13 cellular contexts compared by ENCODE assay signal in the genomic region with DNA sequence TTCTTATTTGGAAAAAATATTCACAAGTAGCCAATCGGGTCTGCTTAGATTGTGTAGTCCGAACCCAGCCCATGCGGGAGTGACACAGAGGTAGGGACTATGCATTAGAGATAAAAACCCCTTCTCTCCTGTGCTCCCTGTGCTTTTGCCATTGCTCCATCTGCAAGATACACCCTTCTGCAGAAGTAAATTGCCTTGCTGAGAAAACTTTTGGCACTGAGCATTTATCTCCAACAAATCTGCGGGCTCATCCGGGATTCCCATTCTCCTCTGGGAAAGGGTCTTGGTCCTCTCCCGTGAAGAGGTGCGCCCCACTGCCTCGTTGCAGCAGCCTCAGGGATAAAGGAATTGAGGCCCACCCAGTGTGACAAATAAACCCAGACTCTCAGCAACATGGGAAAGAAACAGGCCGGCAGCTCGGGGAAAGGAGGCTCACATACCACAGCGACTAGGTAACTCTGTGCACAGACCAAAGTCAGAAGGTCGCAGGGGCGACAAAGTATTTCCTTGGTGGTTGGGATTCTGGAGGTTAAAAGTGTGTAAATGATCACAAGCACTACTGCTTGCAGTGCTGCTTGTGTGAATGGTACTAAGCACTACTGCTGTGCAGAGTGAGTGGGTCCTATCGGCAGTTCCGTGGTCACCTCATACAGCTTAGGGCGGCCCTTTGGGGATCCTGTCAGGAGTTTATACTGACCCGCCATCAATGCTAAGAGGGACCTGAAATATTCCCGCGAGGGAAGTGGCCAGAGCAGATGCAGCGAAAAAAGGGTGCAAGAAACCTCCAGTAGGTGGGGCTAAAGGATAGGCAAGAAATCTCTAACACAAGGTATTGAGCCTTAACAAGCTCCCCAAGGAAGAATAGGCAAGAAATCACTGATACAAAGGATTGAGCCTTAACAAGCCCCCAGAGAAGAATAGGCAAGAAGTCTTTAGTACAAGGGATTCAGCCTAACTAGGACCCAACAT. TPM values are rescaled to one million over a fixed set of nuclear protein-coding genes. Genes with fewer than 3 reads are reported as not detected.
DNase-seq lines count a peak whose midpoint lies in the region; ATAC-seq and TF ChIP-seq lines count a peak whose summit lies in the region.
"Had no signal": no experiment of that assay in that cellular context is flagged by ENCODE, and none has a peak within 500 bp of the region (broad histone marks: within the 10 kb centered on the region; RNA-seq: fewer than 3 reads in every experiment).

No MANE protein-coding gene starts in this region.

- H3K27ac ChIP-seq in tibial artery = no peak overlapping the region
- H3K27ac ChIP-seq: body of pancreas, PC-9 had no signal

- intact Hi-C loops in Right ventricle myocardium inferior (cut with DNase I) (no loop called here), tibial artery (cut with DNase I; ENCODE audit: low total_unique reads) (no loop called here)

- no peak overlapping the region for H3K4me3 ChIP-seq in AG10803 (ENCODE audit: low read length)
- no peak overlapping the region for H3K4me3 ChIP-seq in H7 (ENCODE audit: insufficient read depth, low read depth, low read length)
- no peak overlapping the region for H3K4me3 ChIP-seq in fibroblast of mammary gland (ENCODE audit: control insufficient read depth, low read depth, low read length)
- no peak overlapping the region for H3K4me3 ChIP-seq in tibial artery
- H3K4me3 ChIP-seq: body of pancreas, PC-9 had no signal

- DNase-seq in AG10803 (ENCODE audit: low read depth) = peak; percentile 3
- peak; percentile 16 for DNase-seq in H7
- peak; percentile 20 for DNase-seq in RPMI8226
- no peak for DNase-seq in fibroblast of mammary gland (ENCODE audit: low read depth)
- DNase-seq in T-helper 1 cell = no peak
- no peak for DNase-seq in Right ventricle myocardium inferior (ENCODE audit: missing footprints)
- no peak for DNase-seq in tibial artery
- DNase-seq: activated T-cell treated with anti-CD3 and anti-CD28 coated beads, Interleukin-2, amount 50 U/mL, for 24 hours; body of pancreas; CD4-positive, alpha-beta memory T cell; NCI-H1694 treated with DMSO at 0.1 percent for 48 hours; PC-9 had no signal

- ATAC-seq in Right ventricle myocardium inferior (no peak), GM21619 (IDR thresholded peaks at IDR 0.05; ENCODE audit: unreplicated experiment) (no peak)
- ATAC-seq: body of pancreas had no signal

- peaks cover 0 to 22% (median 13%) of the 10 kb centered on the region in 3 donors for H3K9me3 ChIP-seq in tibial artery

- TF ChIP-seq CTCF in AG10803 (conservative IDR thresholded peaks at IDR 0.05; ENCODE audit: low read length) (no peak), fibroblast of mammary gland (conservative IDR thresholded peaks at IDR 0.05; ENCODE audit: control insufficient read depth, insufficient read depth, low read depth, low read length) (peak; percentile 21), tibial artery (IDR thresholded peaks at IDR 0.05) (no peak)

- no peaks in the 10 kb centered on the region for H3K4me1 ChIP-seq in tibial artery
- H3K4me1 ChIP-seq: body of pancreas had no signal

- no peaks in the 10 kb centered on the region for H3K36me3 ChIP-seq in H7 (replicated peaks; ENCODE audit: control insufficient read depth, insufficient read depth, low read length)
- peaks cover 7 to 18% (median 8%) of the 10 kb centered on the region in 3 donors for H3K36me3 ChIP-seq in tibial artery

- H3K27me3 ChIP-seq in H7 (ENCODE audit: control insufficient read depth, insufficient read depth, low read length) = no peaks in the 10 kb centered on the region
- H3K27me3 ChIP-seq in tibial artery = no peaks in the 10 kb centered on the region
- H3K27me3 ChIP-seq: body of pancreas had no signal

RNA-seq across cellular contexts. Expression of gene GSK3B, which starts 54.3 kb away (rescaled TPM):
- total RNA-seq in H7 (2014; rRNA removed; shearing (Covaris generic)) = 34.0 and 40.1 TPM in 2 replicates
- 40.0 TPM for total RNA-seq in Right ventricle myocardium inferior

Comparison
In these comparisons a context has a peak if more than half of its experiments do, and no peak if none do; other contexts are left out.
1. DNase-seq: peak in AG10803 (single experiment), H7 (single experiment) and RPMI8226 (single experiment); none in fibroblast of mammary gland (single experiment), T-helper 1 cell (0 of 5), Right ventricle myocardium inferior (single experiment) and tibial artery (0 of 2).